17 cellular contexts compared by ENCODE assay signal in genomic region chr17:49018116-49018612, GRCh38. TPM values are rescaled to one million over a fixed set of nuclear protein-coding genes. Genes with fewer than 3 reads are reported as not detected.
"Had no signal": no experiment of that assay in that cellular context is flagged by ENCODE, and none has a peak within 500 bp of the region (broad histone marks: within the 10 kb centered on the region; RNA-seq: fewer than 3 reads in every experiment).

No MANE protein-coding gene starts in this region.

- H3K4me3 Mint-ChIP-seq: activated naive CD8-positive, alpha-beta T cell treated with anti-CD3 and anti-CD28 coated beads for 36 hours; activated T-cell treated with anti-CD3 and anti-CD28 coated beads, Interleukin-2, amount 50 U/mL, for 4 hours; memory B cell; stimulated activated effector memory CD8-positive, alpha-beta T cell treated with anti-CD3 and anti-CD28 coated beads, Interleukin-12 subunit alpha, Interleukin-12 subunit beta, amount 100 ng/mL, for 72 hours had no signal

- H3K27ac ChIP-seq: breast epithelium, heart left ventricle, left ventricle myocardium inferior, right atrium auricular region, tibial artery had no signal

- H3K4me1 Mint-ChIP-seq: stimulated activated effector memory CD8-positive, alpha-beta T cell treated with anti-CD3 and anti-CD28 coated beads, Interleukin-12 subunit alpha, Interleukin-12 subunit beta, amount 100 ng/mL, for 72 hours had no signal

- H3K36me3 ChIP-seq: breast epithelium, heart left ventricle, left ventricle myocardium inferior, right atrium auricular region, tibial artery had no signal

- H3K9me3 ChIP-seq: breast epithelium, heart left ventricle, left ventricle myocardium inferior, right atrium auricular region, tibial artery had no signal

- H3K36me3 Mint-ChIP-seq: activated naive CD8-positive, alpha-beta T cell treated with anti-CD3 and anti-CD28 coated beads for 36 hours; memory B cell; stimulated activated effector memory CD8-positive, alpha-beta T cell treated with anti-CD3 and anti-CD28 coated beads, Interleukin-12 subunit alpha, Interleukin-12 subunit beta, amount 100 ng/mL, for 72 hours had no signal

- H3K4me3 ChIP-seq: breast epithelium, heart left ventricle, left ventricle myocardium inferior, right atrium auricular region, tibial artery had no signal

- ATAC-seq: activated T-cell treated with anti-CD3 and anti-CD28 coated beads, Interleukin-2, amount 50 U/mL, for 4 hours; heart left ventricle; stimulated activated effector memory CD8-positive, alpha-beta T cell treated with anti-CD3 and anti-CD28 coated beads, Interleukin-12 subunit alpha, Interleukin-12 subunit beta, amount 100 ng/mL, for 72 hours had no signal

- DNase-seq: activated CD4-positive, alpha-beta T cell treated with anti-CD3 and anti-CD28 coated beads for 1 hour; activated CD4-positive, alpha-beta T cell treated with anti-CD3 and anti-CD28 coated beads, Interleukin-2, amount 50 U/mL, for 48 hours; activated gamma-delta T cell; activated naive CD8-positive, alpha-beta T cell treated with anti-CD3 and anti-CD28 coated beads for 36 hours; activated T-cell treated with anti-CD3 and anti-CD28 coated beads, Interleukin-2, amount 50 U/mL, for 4 hours; heart left ventricle; left ventricle myocardium inferior had no signal

- H3K27ac Mint-ChIP-seq: activated naive CD8-positive, alpha-beta T cell treated with anti-CD3 and anti-CD28 coated beads for 36 hours; memory B cell; stimulated activated effector memory CD8-positive, alpha-beta T cell treated with anti-CD3 and anti-CD28 coated beads, Interleukin-12 subunit alpha, Interleukin-12 subunit beta, amount 100 ng/mL, for 72 hours had no signal

- H3K9me3 Mint-ChIP-seq: activated naive CD8-positive, alpha-beta T cell treated with anti-CD3 and anti-CD28 coated beads for 36 hours; activated T-cell treated with anti-CD3 and anti-CD28 coated beads, Interleukin-2, amount 50 U/mL, for 4 hours; memory B cell; stimulated activated effector memory CD8-positive, alpha-beta T cell treated with anti-CD3 and anti-CD28 coated beads, Interleukin-12 subunit alpha, Interleukin-12 subunit beta, amount 100 ng/mL, for 72 hours had no signal

- FAIRE-seq: colon, frontal cortex, keratinocyte had no signal

RNA-seq across cellular contexts. Expression of gene IGF2BP1, which starts 21.0 kb away (rescaled TPM):
- total RNA-seq: breast epithelium, heart left ventricle, left ventricle myocardium inferior, right atrium auricular region had no signal
- polyA plus RNA-seq: keratinocyte had no signal

RNA-seq across cellular contexts. Expression of gene GIP, which starts 49.8 kb away (rescaled TPM):
- total RNA-seq: activated naive CD8-positive, alpha-beta T cell treated with anti-CD3 and anti-CD28 coated beads for 36 hours; activated T-cell treated with anti-CD3 and anti-CD28 coated beads, Interleukin-2, amount 50 U/mL, for 4 hours; breast epithelium; fibroblast of lung; frontal cortex; heart left ventricle; left ventricle myocardium inferior; right atrium auricular region; T-helper 2 cell treated with Interferon-gamma antibody and Interleukin-4, amounts not matched to agents 100 ng/mL and 5 ng/mL, for 36 hours had no signal
- polyA plus RNA-seq: fibroblast of lung, heart left ventricle, keratinocyte had no signal
